Comparison of ENCODE assay signal across 18 cellular contexts in genomic region chr12:109621271-109621671, GRCh38. TPM values are rescaled to one million over a fixed set of nuclear protein-coding genes. Genes with fewer than 3 reads are reported as not detected.
DNase-seq lines count a peak whose midpoint lies in the region; FAIRE-seq and TF ChIP-seq lines count a peak whose summit lies in the region.
"Had no signal": no experiment of that assay in that cellular context is flagged by ENCODE, and none has a peak within 500 bp of the region (broad histone marks: within the 10 kb centered on the region; RNA-seq: fewer than 3 reads in every experiment).

No MANE protein-coding gene starts in this region.

- H3K9me3 ChIP-seq in SK-N-MC (ENCODE audit: low read depth, low read length): no peaks in the 10 kb centered on the region
- H3K9me3 ChIP-seq: upper lobe of right lung had no signal

- H3K4me3 ChIP-seq in SK-N-MC (peak overlapping the region; percentile 63), foreskin fibroblast (ENCODE audit: low read depth in 1 of 2, low read length in 2 of 2) (no peak overlapping the region)
- H3K4me3 ChIP-seq: K562, upper lobe of right lung had no signal

- H3K36me3 ChIP-seq in SK-N-MC (ENCODE audit: insufficient read depth, low read length): no peaks in the 10 kb centered on the region
- H3K36me3 ChIP-seq: brain microvascular endothelial cell, upper lobe of right lung had no signal

- no peak overlapping the region for H3K4me3 Mint-ChIP-seq in activated naive CD4-positive, alpha-beta T cell treated with anti-CD3 and anti-CD28 coated beads, Interleukin-2, amount 10 ng/mL, durations not matched to agents 7 days and 5 days
- H3K4me3 Mint-ChIP-seq: activated naive CD4-positive, alpha-beta T cell treated with anti-CD3 and anti-CD28 coated beads for 36 hours had no signal

- no peak overlapping the region for H3K9ac ChIP-seq in SK-N-MC (ENCODE audit: insufficient read length)

- H3K27ac Mint-ChIP-seq in activated naive CD4-positive, alpha-beta T cell treated with anti-CD3 and anti-CD28 coated beads, Interleukin-2, amount 10 ng/mL, durations not matched to agents 7 days and 5 days: no peak overlapping the region
- H3K27ac Mint-ChIP-seq: activated naive CD4-positive, alpha-beta T cell treated with anti-CD3 and anti-CD28 coated beads for 36 hours; CD14-positive monocyte had no signal

- no peak for TF ChIP-seq CTCF in foreskin fibroblast (IDR thresholded peaks at IDR 0.05; ENCODE audit: low read depth, low read length)

- H3K27me3 Mint-ChIP-seq in activated naive CD4-positive, alpha-beta T cell treated with anti-CD3 and anti-CD28 coated beads, Interleukin-2, amount 10 ng/mL, durations not matched to agents 7 days and 5 days: peaks cover 67% of the 10 kb centered on the region

- H3K9me3 Mint-ChIP-seq in activated naive CD4-positive, alpha-beta T cell treated with anti-CD3 and anti-CD28 coated beads, Interleukin-2, amount 10 ng/mL, durations not matched to agents 7 days and 5 days: no peaks in the 10 kb centered on the region
- H3K9me3 Mint-ChIP-seq: activated naive CD4-positive, alpha-beta T cell treated with anti-CD3 and anti-CD28 coated beads for 36 hours; CD14-positive monocyte had no signal

- DNase-seq in AG08395 (ENCODE audit: low spot score) (peak; percentile 44), DMS79 treated with DMSO at 0.1 percent for 48 hours (lab: John Stamatoyannopoulos, UW) (peak; percentile 46), SK-N-MC (ENCODE audit: low read depth, low spot score) (peak; percentile 16), foreskin fibroblast (peak; percentile 33 to 67), mesenteric fat pad (ENCODE audit: low spot score) (no peak), urothelium cell line (ENCODE audit: low spot score) (no peak), occipital lobe (lab: John Stamatoyannopoulos, UW) (no peak)
- DNase-seq in activated naive CD4-positive, alpha-beta T cell treated with anti-CD3 and anti-CD28 coated beads, Interleukin-2, amount 10 ng/mL, durations not matched to agents 7 days and 5 days: no peak
- DNase-seq: activated CD4-positive, alpha-beta T cell treated with anti-CD3 and anti-CD28 coated beads for 4 hours; activated CD8-positive, alpha-beta memory T cell treated with anti-CD3 and anti-CD28 coated beads, Interleukin-2, amount 50 U/mL, for 48 hours; activated naive CD4-positive, alpha-beta T cell treated with anti-CD3 and anti-CD28 coated beads for 36 hours; brain microvascular endothelial cell; stimulated activated CD4-positive, alpha-beta T cell treated with anti-CD3 and anti-CD28 coated beads, Interleukin-4, amount 100 ng/mL, for 24 hours; T-helper 9 cell; upper lobe of right lung had no signal

- no peaks in the 10 kb centered on the region for H3K36me3 Mint-ChIP-seq in activated naive CD4-positive, alpha-beta T cell treated with anti-CD3 and anti-CD28 coated beads, Interleukin-2, amount 10 ng/mL, durations not matched to agents 7 days and 5 days
- H3K36me3 Mint-ChIP-seq: CD14-positive monocyte had no signal

- CTCF ChIA-PET in activated naive CD4-positive, alpha-beta T cell treated with anti-CD3 and anti-CD28 coated beads, Interleukin-2, amount 10 ng/mL, durations not matched to agents 7 days and 5 days (lab: Charles Lee): no interaction called here

- no peak for FAIRE-seq in urothelium cell line (lab: Jason Lieb, UNC)
- FAIRE-seq: G401.6, K562 had no signal

- H3K4me1 Mint-ChIP-seq in activated naive CD4-positive, alpha-beta T cell treated with anti-CD3 and anti-CD28 coated beads, Interleukin-2, amount 10 ng/mL, durations not matched to agents 7 days and 5 days: no peaks in the 10 kb centered on the region
- H3K4me1 Mint-ChIP-seq: CD14-positive monocyte had no signal

- H3K27ac ChIP-seq in SK-N-MC: peak overlapping the region; percentile 30; the same call in 1 of the 2 replicates
- H3K27ac ChIP-seq: brain microvascular endothelial cell, upper lobe of right lung had no signal

RNA-seq across cellular contexts. Expression of gene MVK, which starts 47.7 kb away (rescaled TPM):
- 9.1 TPM for total RNA-seq in mesenteric fat pad
- 18.6 TPM for total RNA-seq in occipital lobe

RNA-seq across cellular contexts. Expression of gene MMAB, which starts 48.0 kb away (rescaled TPM):
- total RNA-seq in mesenteric fat pad (26.8 TPM), occipital lobe (10.8 TPM)

Comparison
In these comparisons a context has a peak if more than half of its experiments do, and no peak if none do; other contexts are left out.
1. DNase-seq: peak in AG08395 (single experiment), DMS79 treated with DMSO at 0.1 percent for 48 hours (single experiment), SK-N-MC (single experiment) and foreskin fibroblast (2 of 2); none in mesenteric fat pad (single experiment), urothelium cell line (single experiment), occipital lobe (single experiment) and activated naive CD4-positive, alpha-beta T cell treated with anti-CD3 and anti-CD28 coated beads, Interleukin-2, amount 10 ng/mL, durations not matched to agents 7 days and 5 days (single experiment).